ENCODE assay signal across 9 cellular contexts in the genomic region with DNA sequence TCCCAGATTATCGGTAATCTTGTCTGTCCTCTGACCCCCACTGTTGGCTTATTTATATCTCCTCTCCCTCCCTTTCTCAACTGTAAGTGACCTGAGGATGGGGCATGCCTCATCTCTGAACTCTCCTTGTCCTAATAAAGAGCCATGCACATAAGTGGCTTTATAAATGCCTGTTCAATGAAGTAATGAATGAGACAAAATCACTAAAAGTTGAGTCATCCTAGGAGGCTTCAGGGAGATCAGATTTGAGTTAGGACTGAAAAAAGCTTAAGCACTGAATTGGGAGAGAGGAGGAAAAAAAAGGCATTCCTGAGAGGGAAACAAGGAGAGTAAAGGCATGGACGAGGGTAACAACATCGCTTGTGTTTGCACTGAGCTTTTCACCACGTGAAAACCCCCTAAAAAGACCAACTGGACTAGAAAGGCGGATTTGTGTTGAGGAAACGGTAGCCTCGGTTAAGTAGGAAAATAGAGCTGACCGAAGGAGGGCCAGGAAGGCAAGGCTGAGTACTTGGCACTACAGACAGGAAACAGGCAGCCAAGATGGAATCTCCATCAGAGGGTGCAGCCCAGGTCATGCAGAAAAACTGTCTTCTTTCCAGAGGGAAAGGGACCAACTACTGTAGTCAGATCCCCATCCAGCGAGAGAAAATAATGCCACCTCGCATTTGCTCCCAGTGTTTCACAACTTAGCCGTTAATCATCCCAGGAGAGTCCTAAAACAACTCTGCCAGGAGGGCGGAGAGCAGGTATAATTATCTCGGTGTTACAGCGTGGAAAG.
DNase-seq lines count a peak whose midpoint lies in the region; ATAC-seq and TF ChIP-seq lines count a peak whose summit lies in the region.
"Had no signal": no experiment of that assay in that cellular context is flagged by ENCODE, and none has a peak within 500 bp of the region (broad histone marks: within the 10 kb centered on the region; RNA-seq: fewer than 3 reads in every experiment).

No MANE protein-coding gene starts in this region.

- H3K27me3 ChIP-seq in SK-N-SH (ENCODE audit: insufficient read depth) (no peaks in the 10 kb centered on the region), foreskin keratinocyte (no peaks in the 10 kb centered on the region), sigmoid colon (no peaks in the 10 kb centered on the region), HAP-1 (ENCODE audit: low read depth) (no peaks in the 10 kb centered on the region)

- in situ Hi-C loops in HAP-1 (cut with MboI; ENCODE audit: low sequenced_read_pairs) = no loop called here

- ATAC-seq in foreskin keratinocyte = peak; percentile 57
- no peak for ATAC-seq in GM21447 (IDR thresholded peaks at IDR 0.05; ENCODE audit: unreplicated experiment)

- H3K4me3 ChIP-seq in SK-N-SH (ENCODE audit: low read depth in 2 of 2, low read length in 1 of 2) (no peak overlapping the region), sigmoid colon (no peak overlapping the region), HAP-1 (no peak overlapping the region)

- H3K9me3 ChIP-seq in SK-N-SH = no peaks in the 10 kb centered on the region
- no peaks in the 10 kb centered on the region for H3K9me3 ChIP-seq in sigmoid colon
- H3K9me3 ChIP-seq in HAP-1 = no peaks in the 10 kb centered on the region; the same call in 1 of the 2 replicates

- H3K79me2 ChIP-seq in SK-N-SH (ENCODE audit: insufficient read depth) = peaks cover 56% of the 10 kb centered on the region

- H3K4me1 ChIP-seq in SK-N-SH (ENCODE audit: control insufficient read depth in 1 of 2, insufficient read depth in 2 of 2, low read depth in 1 of 2, low read length in 1 of 2) (peaks cover 6 to 65% of the 10 kb centered on the region in 2 experiments; a peak in 3 of 4 replicates), foreskin keratinocyte (peaks cover 60% of the 10 kb centered on the region), sigmoid colon (peaks cover 0 to 33% (median 30%) of the 10 kb centered on the region in 4 donors), HAP-1 (peaks cover 17% of the 10 kb centered on the region)

- H3K27ac ChIP-seq in SK-N-SH (ENCODE audit: low read depth in 2 of 2, low read length in 1 of 2) (peak overlapping the region; percentile 71 to 97; a peak in 3 of 4 replicates), foreskin keratinocyte (peak overlapping the region; percentile 76), sigmoid colon (peak overlapping the region; percentile 58 to 64 (median 60))

- H3F3A ChIP-seq in SK-N-SH (replicated peaks; ENCODE audit: insufficient read depth) = peaks cover 27% of the 10 kb centered on the region

- H3K4me2 ChIP-seq in SK-N-SH = peak overlapping the region; percentile 71

- peak overlapping the region; percentile 77 for H3K9ac ChIP-seq in SK-N-SH

- no peak overlapping the region for H2AFZ ChIP-seq in SK-N-SH (ENCODE audit: low read depth)

- 44% methylated on average over 14 of the region's 14 CpGs for WGBS in SK-N-SH (ENCODE audit: low lambda C conversion rate)
- WGBS in sigmoid colon, 2 donors = 34 to 73% methylated on average over 14 of the region's 14 CpGs

- POLR2A ChIA-PET in SK-N-SH (lab: Yijun Ruan, JAX) = interaction anchor here (0.8 kb wide), 1 partner anchor 13 kb away, joined by 4 read pairs; no protein-coding TSS in a partner anchor

- H4K20me1 ChIP-seq in SK-N-SH (ENCODE audit: insufficient read depth) = no peaks in the 10 kb centered on the region

- intact Hi-C loops in sigmoid colon (cut with DNase I) = no loop called here

- H3K36me3 ChIP-seq in SK-N-SH (replicated peaks in 1 of 2; ENCODE audit: control insufficient read depth in 1 of 2, insufficient read depth in 2 of 2, low read length in 1 of 2) (no peaks in the 10 kb centered on the region), sigmoid colon (no peaks in the 10 kb centered on the region), HAP-1 (replicated peaks) (no peaks in the 10 kb centered on the region)

- CTCF ChIA-PET in SK-N-SH (lab: Yijun Ruan, JAX) = no interaction called here

- DNase-seq in GM04503 (ENCODE audit: low read depth) (peak; percentile 94), SK-N-SH (no peak), foreskin keratinocyte (peak; percentile 85 to 95), sigmoid colon (no peak), COR-L47 (lab: John Stamatoyannopoulos, UW) (no peak), HAP-1 (ENCODE audit: low spot score in 2 of 2) (no peak), HUDEP-2 (lab: John Stamatoyannopoulos, UW; ENCODE audit: unreplicated experiment in 76 of 76) (no peak)
- DNase-seq: stimulated activated naive CD4-positive, alpha-beta T cell had no signal

- H3K9me2 ChIP-seq in SK-N-SH = no peaks in the 10 kb centered on the region

- TF ChIP-seq POLR2A in sigmoid colon (IDR thresholded peaks at IDR 0.05) = no peak

- TF ChIP-seq CTCF in SK-N-SH (IDR thresholded peaks at IDR 0.05) (no peak), foreskin keratinocyte (conservative IDR thresholded peaks at IDR 0.05) (no peak), sigmoid colon (IDR thresholded peaks at IDR 0.05) (no peak)

- TF ChIP-seq EP300 in SK-N-SH (IDR thresholded peaks at IDR 0.05; ENCODE audit: borderline replicate concordance in 1 of 2, low read depth in 1 of 2, low read length in 1 of 2) (peak in 1 of 2 experiments; percentile 79; a peak in 2 of 4 replicates), sigmoid colon (IDR thresholded peaks at IDR 0.05) (no peak)

- TF ChIP-seq RAD21 in SK-N-SH (IDR thresholded peaks at IDR 0.05; ENCODE audit: low read length) = no peak

TF ChIP-seq in SK-N-SH, 30 proteins besides CTCF, POLR2A, EP300 and RAD21:
- TF ChIP-seq TCF12 (IDR thresholded peaks at IDR 0.05) (peak; percentile 86), RXRA (IDR thresholded peaks at IDR 0.05; ENCODE audit: borderline replicate concordance, low read depth) (peak; percentile 99), TEAD4 (IDR thresholded peaks at IDR 0.05; ENCODE audit: borderline replicate concordance, insufficient read depth) (peak; percentile 60; the same call in 1 of the 2 replicates), NFIC (IDR thresholded peaks at IDR 0.05; ENCODE audit: borderline replicate concordance) (peak; percentile 42), MEF2A (IDR thresholded peaks at IDR 0.05; ENCODE audit: borderline replicate concordance, low read depth) (peak; percentile 68), TAF1 (IDR thresholded peaks at IDR 0.05; ENCODE audit: borderline replicate concordance, low read depth, low read length) (no peak), JUND (IDR thresholded peaks at IDR 0.05) (peak; percentile 94), FOXJ3 (CRISPR knock-in tag; IDR thresholded peaks at IDR 0.05) (no peak), FOSL2 (IDR thresholded peaks at IDR 0.05; ENCODE audit: borderline replicate concordance, low read depth) (peak; percentile 92), MXI1 (IDR thresholded peaks at IDR 0.05; ENCODE audit: low read depth, low read length) (no peak), ELF1 (IDR thresholded peaks at IDR 0.05) (no peak)
- TF ChIP-seq, protein P1, sequence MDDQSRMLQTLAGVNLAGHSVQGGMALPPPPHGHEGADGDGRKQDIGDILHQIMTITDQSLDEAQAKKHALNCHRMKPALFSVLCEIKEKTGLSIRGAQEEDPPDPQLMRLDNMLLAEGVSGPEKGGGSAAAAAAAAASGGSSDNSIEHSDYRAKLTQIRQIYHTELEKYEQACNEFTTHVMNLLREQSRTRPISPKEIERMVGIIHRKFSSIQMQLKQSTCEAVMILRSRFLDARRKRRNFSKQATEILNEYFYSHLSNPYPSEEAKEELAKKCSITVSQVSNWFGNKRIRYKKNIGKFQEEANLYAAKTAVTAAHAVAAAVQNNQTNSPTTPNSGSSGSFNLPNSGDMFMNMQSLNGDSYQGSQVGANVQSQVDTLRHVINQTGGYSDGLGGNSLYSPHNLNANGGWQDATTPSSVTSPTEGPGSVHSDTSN (IDR thresholded peaks at IDR 0.05) = peak; percentile 30
- TF ChIP-seq, protein P2, sequence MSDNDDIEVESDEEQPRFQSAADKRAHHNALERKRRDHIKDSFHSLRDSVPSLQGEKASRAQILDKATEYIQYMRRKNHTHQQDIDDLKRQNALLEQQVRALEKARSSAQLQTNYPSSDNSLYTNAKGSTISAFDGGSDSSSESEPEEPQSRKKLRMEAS (IDR thresholded peaks at IDR 0.05; ENCODE audit: low read depth) = peak; percentile 79
- TF ChIP-seq, protein P3, sequence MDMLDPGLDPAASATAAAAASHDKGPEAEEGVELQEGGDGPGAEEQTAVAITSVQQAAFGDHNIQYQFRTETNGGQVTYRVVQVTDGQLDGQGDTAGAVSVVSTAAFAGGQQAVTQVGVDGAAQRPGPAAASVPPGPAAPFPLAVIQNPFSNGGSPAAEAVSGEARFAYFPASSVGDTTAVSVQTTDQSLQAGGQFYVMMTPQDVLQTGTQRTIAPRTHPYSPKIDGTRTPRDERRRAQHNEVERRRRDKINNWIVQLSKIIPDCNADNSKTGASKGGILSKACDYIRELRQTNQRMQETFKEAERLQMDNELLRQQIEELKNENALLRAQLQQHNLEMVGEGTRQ (IDR thresholded peaks at IDR 0.05; ENCODE audit: borderline replicate concordance, low read depth, low read length) = no peak
- TF ChIP-seq, protein P4, sequence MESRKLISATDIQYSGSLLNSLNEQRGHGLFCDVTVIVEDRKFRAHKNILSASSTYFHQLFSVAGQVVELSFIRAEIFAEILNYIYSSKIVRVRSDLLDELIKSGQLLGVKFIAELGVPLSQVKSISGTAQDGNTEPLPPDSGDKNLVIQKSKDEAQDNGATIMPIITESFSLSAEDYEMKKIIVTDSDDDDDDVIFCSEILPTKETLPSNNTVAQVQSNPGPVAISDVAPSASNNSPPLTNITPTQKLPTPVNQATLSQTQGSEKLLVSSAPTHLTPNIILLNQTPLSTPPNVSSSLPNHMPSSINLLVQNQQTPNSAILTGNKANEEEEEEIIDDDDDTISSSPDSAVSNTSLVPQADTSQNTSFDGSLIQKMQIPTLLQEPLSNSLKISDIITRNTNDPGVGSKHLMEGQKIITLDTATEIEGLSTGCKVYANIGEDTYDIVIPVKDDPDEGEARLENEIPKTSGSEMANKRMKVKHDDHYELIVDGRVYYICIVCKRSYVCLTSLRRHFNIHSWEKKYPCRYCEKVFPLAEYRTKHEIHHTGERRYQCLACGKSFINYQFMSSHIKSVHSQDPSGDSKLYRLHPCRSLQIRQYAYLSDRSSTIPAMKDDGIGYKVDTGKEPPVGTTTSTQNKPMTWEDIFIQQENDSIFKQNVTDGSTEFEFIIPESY (IDR thresholded peaks at IDR 0.05; ENCODE audit: borderline replicate concordance, low read depth) = 0 out of 2 replicates have a peak, but pooled peaks have one; percentile 12
TF ChIP-seq in SK-N-SH: peak in this region for 10.

Comparison
In these comparisons a context has a peak if more than half of its experiments do, and no peak if none do; other contexts are left out.
1. DNase-seq: peak in GM04503 (single experiment) and foreskin keratinocyte (2 of 2); none in SK-N-SH (single experiment), sigmoid colon (single experiment), COR-L47 (single experiment), HAP-1 (0 of 2) and HUDEP-2 (0 of 76).
2. Peak in every context shown above with its lines, with median percentiles within 50 percentile points of each other: H3K27ac ChIP-seq.